Comparison of ENCODE assay signal across 12 cellular contexts in genomic region chr16:4369006-4369766, GRCh38. TPM values are rescaled to one million over a fixed set of nuclear protein-coding genes. Genes with fewer than 3 reads are reported as not detected.
DNase-seq lines count a peak whose midpoint lies in the region; ATAC-seq and TF ChIP-seq lines count a peak whose summit lies in the region.
"Had no signal": no experiment of that assay in that cellular context is flagged by ENCODE, and none has a peak within 500 bp of the region (broad histone marks: within the 10 kb centered on the region; RNA-seq: fewer than 3 reads in every experiment).

No MANE protein-coding gene starts in this region.

- H3K4me3 ChIP-seq in Peyer's patch, result no peak overlapping the region
- H3K4me3 ChIP-seq in esophagus squamous epithelium, result no peak overlapping the region

- H3K27me3 Mint-ChIP-seq in activated T-helper 2 cell treated with anti-CD3 and anti-CD28 coated beads, Interferon-gamma antibody, Interleukin-2, Interleukin-4, amounts not matched to agents 10 μg/mL and 5 μg/mL and 100 μg/mL, durations not matched to agents 14 hours and 24 hours and 36 hours (ENCODE audit: low read depth), result no peaks in the 10 kb centered on the region

- H3K36me3 ChIP-seq in Peyer's patch (peaks cover 0 to 33% (median 0%) of the 10 kb centered on the region in 3 donors), esophagus squamous epithelium (peaks cover 0 to 17% (median 10%) of the 10 kb centered on the region in 3 donors)

- no peaks in the 10 kb centered on the region for H3K27me3 ChIP-seq in Peyer's patch
- no peaks in the 10 kb centered on the region for H3K27me3 ChIP-seq in esophagus squamous epithelium

- intact Hi-C loops in esophagus squamous epithelium (cut with DNase I), result no loop called here
- intact Hi-C loops in activated T-helper 2 cell treated with anti-CD3 and anti-CD28 coated beads, Interferon-gamma antibody, Interleukin-2, Interleukin-4, amounts not matched to agents 10 μg/mL and 5 μg/mL and 100 μg/mL, durations not matched to agents 14 hours and 24 hours and 36 hours (cut with micrococcal nuclease), result no loop called here

- no peak for ATAC-seq in GM18909 (IDR thresholded peaks at IDR 0.05; ENCODE audit: poor library complexity, unreplicated experiment)

- no peaks in the 10 kb centered on the region for H3K9me3 Mint-ChIP-seq in activated T-helper 2 cell treated with anti-CD3 and anti-CD28 coated beads, Interferon-gamma antibody, Interleukin-2, Interleukin-4, amounts not matched to agents 10 μg/mL and 5 μg/mL and 100 μg/mL, durations not matched to agents 14 hours and 24 hours and 36 hours

- peak; percentile 67 for DNase-seq in GM03348 (ENCODE audit: low spot score)
- DNase-seq in Peyer's patch, result no peak
- DNase-seq in esophagus squamous epithelium (lab: John Stamatoyannopoulos, UW), result no peak
- peak in 1 of 49 donors; percentile 85 for DNase-seq in substantia nigra (lab: John Stamatoyannopoulos, UW)
- DNase-seq in NCI-H1694 treated with DMSO at 0.1 percent for 48 hours (lab: John Stamatoyannopoulos, UW), result no peak
- no peak for DNase-seq in activated T-helper 2 cell treated with anti-CD3 and anti-CD28 coated beads, Interferon-gamma antibody, Interleukin-2, Interleukin-4, amounts not matched to agents 10 μg/mL and 5 μg/mL and 100 μg/mL, durations not matched to agents 14 hours and 24 hours and 36 hours (ENCODE audit: low spot score)
- DNase-seq in dedifferentiated amniotic fluid mesenchymal stem cell (ENCODE audit: extremely low spot score), result no peak
- DNase-seq: central memory CD4-positive, alpha-beta T cell; Kasumi-1; NCI-H526; T-helper 1 cell had no signal

- H3K4me1 ChIP-seq in Peyer's patch, result peaks cover 0 to 46% (median 12%) of the 10 kb centered on the region in 4 donors
- peaks cover 46 to 75% (median 55%) of the 10 kb centered on the region in 3 donors for H3K4me1 ChIP-seq in esophagus squamous epithelium

- no peak for TF ChIP-seq CTCF in Peyer's patch (IDR thresholded peaks at IDR 0.05)
- TF ChIP-seq CTCF in esophagus squamous epithelium (IDR thresholded peaks at IDR 0.05), result peak in 1 of 6 experiments; percentile 32

- no peak overlapping the region for H3K4me3 Mint-ChIP-seq in activated T-helper 2 cell treated with anti-CD3 and anti-CD28 coated beads, Interferon-gamma antibody, Interleukin-2, Interleukin-4, amounts not matched to agents 10 μg/mL and 5 μg/mL and 100 μg/mL, durations not matched to agents 14 hours and 24 hours and 36 hours (ENCODE audit: low read depth)

- no peaks in the 10 kb centered on the region for H3K4me1 Mint-ChIP-seq in activated T-helper 2 cell treated with anti-CD3 and anti-CD28 coated beads, Interferon-gamma antibody, Interleukin-2, Interleukin-4, amounts not matched to agents 10 μg/mL and 5 μg/mL and 100 μg/mL, durations not matched to agents 14 hours and 24 hours and 36 hours (ENCODE audit: low read depth)

- peaks cover 7% of the 10 kb centered on the region for H3K36me3 Mint-ChIP-seq in activated T-helper 2 cell treated with anti-CD3 and anti-CD28 coated beads, Interferon-gamma antibody, Interleukin-2, Interleukin-4, amounts not matched to agents 10 μg/mL and 5 μg/mL and 100 μg/mL, durations not matched to agents 14 hours and 24 hours and 36 hours (ENCODE audit: low read depth)

- 65 to 70% methylated on average over 2 to 5 of the region's 14 CpGs for WGBS in esophagus squamous epithelium, 2 donors

- no peak overlapping the region for H3K27ac Mint-ChIP-seq in activated T-helper 2 cell treated with anti-CD3 and anti-CD28 coated beads, Interferon-gamma antibody, Interleukin-2, Interleukin-4, amounts not matched to agents 10 μg/mL and 5 μg/mL and 100 μg/mL, durations not matched to agents 14 hours and 24 hours and 36 hours

- H3K27ac ChIP-seq in Peyer's patch, result peak overlapping the region in 3 of 4 donors; percentile 46 to 84 (median 72)
- H3K27ac ChIP-seq in esophagus squamous epithelium, result peak overlapping the region; percentile 12 to 90 (median 86)
- H3K27ac ChIP-seq in substantia nigra (ENCODE audit: low read depth, low read length, poor library complexity, severe bottlenecking), result peak overlapping the region; percentile 30

- TF ChIP-seq POLR2A in Peyer's patch (IDR thresholded peaks at IDR 0.05) (no peak), esophagus squamous epithelium (IDR thresholded peaks at IDR 0.05) (no peak)

- H3K9me3 ChIP-seq in Peyer's patch (no peaks in the 10 kb centered on the region), esophagus squamous epithelium (no peaks in the 10 kb centered on the region)

RNA-seq across cellular contexts. Expression of gene VASN, which starts 2.5 kb away (rescaled TPM):
- total RNA-seq in Peyer's patch, result 10 to 100 TPM in 2 of 4 donors, 1 to 10 TPM in 2; 2.1 to 18.2 (median 8.4) TPM
- total RNA-seq in esophagus squamous epithelium, result 10 to 100 TPM in 3 of 4 donors, 1 to 10 TPM in 1; 9.2 to 20.2 (median 14.2) TPM
- total RNA-seq in activated T-helper 2 cell treated with anti-CD3 and anti-CD28 coated beads, Interferon-gamma antibody, Interleukin-2, Interleukin-4, amounts not matched to agents 10 μg/mL and 5 μg/mL and 100 μg/mL, durations not matched to agents 14 hours and 24 hours and 36 hours, result 0.16 TPM in 1 of 2 replicates, not detected in the other

RNA-seq across cellular contexts. Expression of gene PAM16, which starts 18.1 kb away (rescaled TPM):
- total RNA-seq in Peyer's patch (10 to 100 TPM; 18.2 to 61.4 (median 49.3) TPM), esophagus squamous epithelium (10 to 100 TPM; 29.5 to 40.8 (median 33.2) TPM)
- total RNA-seq in activated T-helper 2 cell treated with anti-CD3 and anti-CD28 coated beads, Interferon-gamma antibody, Interleukin-2, Interleukin-4, amounts not matched to agents 10 μg/mL and 5 μg/mL and 100 μg/mL, durations not matched to agents 14 hours and 24 hours and 36 hours, result 73.1 and 73.8 TPM in 2 replicates

RNA-seq across cellular contexts. Expression of gene CORO7, which starts 47.2 kb away (rescaled TPM):
- total RNA-seq in Peyer's patch (100 to 1,000 TPM in 2 of 4 donors, 10 to 100 TPM in 2; 73.4 to 219 (median 110) TPM), esophagus squamous epithelium (10 to 100 TPM; 15.8 to 25.9 (median 17.8) TPM)
- 92.5 and 101 TPM in 2 replicates for total RNA-seq in activated T-helper 2 cell treated with anti-CD3 and anti-CD28 coated beads, Interferon-gamma antibody, Interleukin-2, Interleukin-4, amounts not matched to agents 10 μg/mL and 5 μg/mL and 100 μg/mL, durations not matched to agents 14 hours and 24 hours and 36 hours

RNA-seq across cellular contexts. Expression of gene GLIS2, which starts 53.3 kb away (rescaled TPM):
- total RNA-seq in Peyer's patch (1 to 10 TPM in 3 of 4 donors, under 1 TPM in 1; 0.35 to 3.3 (median 1.7) TPM), esophagus squamous epithelium (1 to 10 TPM in 1 of 4 donors, under 1 TPM in 3; 0.30 to 1.7 (median 0.67) TPM)
- total RNA-seq in activated T-helper 2 cell treated with anti-CD3 and anti-CD28 coated beads, Interferon-gamma antibody, Interleukin-2, Interleukin-4, amounts not matched to agents 10 μg/mL and 5 μg/mL and 100 μg/mL, durations not matched to agents 14 hours and 24 hours and 36 hours, result 2.1 and 2.5 TPM in 2 replicates

RNA-seq across cellular contexts. Expression of gene DNAJA3, which starts 56.5 kb away (rescaled TPM):
- total RNA-seq in Peyer's patch (10 to 100 TPM; 51.4 to 70.1 (median 54.0) TPM), esophagus squamous epithelium (10 to 100 TPM; 45.2 to 59.1 (median 49.1) TPM)
- 77.1 and 88.4 TPM in 2 replicates for total RNA-seq in activated T-helper 2 cell treated with anti-CD3 and anti-CD28 coated beads, Interferon-gamma antibody, Interleukin-2, Interleukin-4, amounts not matched to agents 10 μg/mL and 5 μg/mL and 100 μg/mL, durations not matched to agents 14 hours and 24 hours and 36 hours

Comparison
In these comparisons a context has a peak if more than half of its experiments do, and no peak if none do; other contexts are left out.
1. H3K27ac ChIP-seq: peak in every context shown above with its lines; median percentile 86 in esophagus squamous epithelium; 72 in Peyer's patch; 30 in substantia nigra.